In genomic region chr17:17055286-17056166, GRCh38 we compare ENCODE assay signal across 9 cellular contexts. TPM values are rescaled to one million over a fixed set of nuclear protein-coding genes. Genes with fewer than 3 reads are reported as not detected.
DNase-seq lines count a peak whose midpoint lies in the region; ATAC-seq and TF ChIP-seq lines count a peak whose summit lies in the region.
"Had no signal": no experiment of that assay in that cellular context is flagged by ENCODE, and none has a peak within 500 bp of the region (broad histone marks: within the 10 kb centered on the region; RNA-seq: fewer than 3 reads in every experiment).

No MANE protein-coding gene starts in this region.

- peak overlapping the region; percentile 15 for H3K4me3 ChIP-seq in adipocyte (ENCODE audit: low read length)
- H3K4me3 ChIP-seq in heart left ventricle = peak overlapping the region in 1 of 12 donors; percentile 21
- H3K4me3 ChIP-seq in MM.1S (ENCODE audit: low read length) = no peak overlapping the region

- H4K20me1 ChIP-seq in MM.1S (ENCODE audit: insufficient read depth, low read length) = peaks cover 40% of the 10 kb centered on the region

- intact Hi-C loops in heart left ventricle (cut with DNase I) = loop anchor here in 1 of 10 donors (10.0 kb wide), 1 partner anchor 59 kb away; no protein-coding TSS in a partner anchor
- intact Hi-C loops in sciatic nerve (cut with DNase I) = no loop called here

- no peaks in the 10 kb centered on the region for H3F3A ChIP-seq in MM.1S (ENCODE audit: insufficient read depth, low read length)

- DNase-seq in EH (ENCODE audit: low read depth) (peak; percentile 51), adipocyte (ENCODE audit: low read depth) (no peak), heart left ventricle (peak in 3 of 5 donors; percentile 44 to 60 (median 48)), sciatic nerve (ENCODE audit: low spot score) (peak; percentile 55), MM.1S (no peak), HuH-7 (ENCODE audit: low spot score) (no peak), NCI-H2227 (lab: John Stamatoyannopoulos, UW; ENCODE audit: unreplicated experiment) (no peak)

- H3K27me3 ChIP-seq in adipocyte (replicated peaks; ENCODE audit: control insufficient read depth, insufficient read depth, low read length) (no peaks in the 10 kb centered on the region), heart left ventricle (no peaks in the 10 kb centered on the region), MM.1S (replicated peaks; ENCODE audit: insufficient read depth, low read length) (no peaks in the 10 kb centered on the region)

- peak in 4 of 12 donors; percentile 19 to 33 (median 26) for TF ChIP-seq CTCF in heart left ventricle (IDR thresholded peaks at IDR 0.05)
- TF ChIP-seq CTCF in MM.1S (IDR thresholded peaks at IDR 0.05; ENCODE audit: low read length) = no peak

- H3K36me3 ChIP-seq in adipocyte (ENCODE audit: control insufficient read depth, insufficient read depth, low read length, severe bottlenecking) (peaks cover 16% of the 10 kb centered on the region), heart left ventricle (peaks cover 0 to 29% (median 0%) of the 10 kb centered on the region in 9 donors), MM.1S (replicated peaks; ENCODE audit: insufficient read depth, low read length) (no peaks in the 10 kb centered on the region; the same call in 1 of the 2 replicates)

- H3K79me2 ChIP-seq in MM.1S (ENCODE audit: low read length) = peaks cover 100% of the 10 kb centered on the region

- no peak for TF ChIP-seq POLR2A in heart left ventricle (IDR thresholded peaks at IDR 0.05)

- H3K27ac ChIP-seq in heart left ventricle = peak overlapping the region in 11 of 12 donors; percentile 54 to 87 (median 81)
- H3K27ac ChIP-seq in MM.1S (ENCODE audit: low read length) = no peak overlapping the region
- H3K27ac ChIP-seq: KMS-11 had no signal

- H3K4me1 ChIP-seq in adipocyte (ENCODE audit: control insufficient read depth, insufficient read depth, low read length) = peaks cover 48% of the 10 kb centered on the region
- H3K4me1 ChIP-seq in heart left ventricle = peaks cover 27 to 100% (median 93%) of the 10 kb centered on the region in 12 donors
- H3K4me1 ChIP-seq in MM.1S (ENCODE audit: low read length) = no peaks in the 10 kb centered on the region

- H3K9ac ChIP-seq in adipocyte (ENCODE audit: low read length) = peak overlapping the region; percentile 3
- no peak overlapping the region for H3K9ac ChIP-seq in MM.1S (ENCODE audit: low read length)
- H3K9ac ChIP-seq: KMS-11 had no signal

- ATAC-seq in heart left ventricle (peak; percentile 65 to 87 (median 74)), sciatic nerve (peak; percentile 31), GM18517 (IDR thresholded peaks at IDR 0.05; ENCODE audit: unreplicated experiment) (no peak)

- H2AFZ ChIP-seq in MM.1S (ENCODE audit: low read length) = no peak overlapping the region

- no peak overlapping the region for H3K4me2 ChIP-seq in MM.1S (ENCODE audit: low read depth, low read length)
- H3K4me2 ChIP-seq: KMS-11 had no signal

- no peaks in the 10 kb centered on the region for H3K9me2 ChIP-seq in MM.1S (replicated peaks; ENCODE audit: insufficient read depth, low read length)

- 42 to 48% (median 45%) methylated on average over 16 of the region's 16 CpGs for WGBS in heart left ventricle, 4 donors

- no peaks in the 10 kb centered on the region for H3K9me3 ChIP-seq in adipocyte (ENCODE audit: control insufficient read depth, low read length)
- H3K9me3 ChIP-seq in heart left ventricle = no peaks in the 10 kb centered on the region
- H3K9me3 ChIP-seq in MM.1S (replicated peaks; ENCODE audit: insufficient read depth, low read length) = no peaks in the 10 kb centered on the region

RNA-seq across cellular contexts. Expression of gene MPRIP, which starts 13.3 kb away (rescaled TPM):
- total RNA-seq in heart left ventricle (100 to 1,000 TPM; 131 to 686 (median 343) TPM), sciatic nerve (500 TPM)
- 100 to 1,000 TPM; 237 to 476 TPM for polyA plus RNA-seq in heart left ventricle

Comparison
In these comparisons a context has a peak if more than half of its experiments do, and no peak if none do; other contexts are left out.
1. DNase-seq: peak in EH (single experiment), heart left ventricle (3 of 5) and sciatic nerve (single experiment); none in adipocyte (single experiment), MM.1S (single experiment), HuH-7 (single experiment) and NCI-H2227 (single experiment).